Comparison of ENCODE assay signal across 13 cellular contexts in genomic region chr9:95587071-95587964, GRCh38.
DNase-seq lines count a peak whose midpoint lies in the region; ATAC-seq, FAIRE-seq and TF ChIP-seq lines count a peak whose summit lies in the region.
"Had no signal": no experiment of that assay in that cellular context is flagged by ENCODE, and none has a peak within 500 bp of the region (broad histone marks: within the 10 kb centered on the region; RNA-seq: fewer than 3 reads in every experiment).

No MANE protein-coding gene starts in this region.

- H2AFZ ChIP-seq in HepG2 (ENCODE audit: low read length) (no peak overlapping the region), OCI-LY3 (ENCODE audit: low read depth, low read length) (no peak overlapping the region), K562 (ENCODE audit: low read depth, low read length) (no peak overlapping the region)

- H3K4me2 ChIP-seq in HepG2 (ENCODE audit: low read depth, low read length) (no peak overlapping the region), OCI-LY3 (ENCODE audit: low read length) (no peak overlapping the region), K562 (ENCODE audit: insufficient read depth, low read length) (no peak overlapping the region)

- H3K36me3 ChIP-seq in HepG2 (replicated peaks in 1 of 2; ENCODE audit: control insufficient read depth in 1 of 2, insufficient read depth in 2 of 2, low read length in 2 of 2), result no peaks in the 10 kb centered on the region
- no peaks in the 10 kb centered on the region for H3K36me3 ChIP-seq in right lobe of liver
- H3K36me3 ChIP-seq in OCI-LY3 (replicated peaks; ENCODE audit: low read depth, low read length), result no peaks in the 10 kb centered on the region
- H3K36me3 ChIP-seq in K562 (ENCODE audit: control insufficient read depth, insufficient read depth, low read length), result no peaks in the 10 kb centered on the region

- peak; percentile 55; the same call in 2 of the 3 replicates for ATAC-seq in HepG2
- ATAC-seq in right lobe of liver, result no peak
- no peak for ATAC-seq in K562
- ATAC-seq in HG03196 (IDR thresholded peaks at IDR 0.05; ENCODE audit: unreplicated experiment), result no peak
- ATAC-seq in activated naive CD8-positive, alpha-beta T cell treated with anti-CD3 and anti-CD28 coated beads, Interleukin-2, amount 50 U/mL, for 24 hours, result no peak
- ATAC-seq: CD8-positive, alpha-beta T cell had no signal

- TF ChIP-seq POLR2A in HepG2 (IDR thresholded peaks at IDR 0.05; ENCODE audit: insufficient read depth in 1 of 2, low read depth in 2 of 2, low read length in 2 of 2), result no peak
- TF ChIP-seq POLR2A in right lobe of liver (IDR thresholded peaks at IDR 0.05), result no peak
- TF ChIP-seq POLR2A in K562 (conservative IDR thresholded peaks at IDR 0.05), result no peak

- no peak for TF ChIP-seq EP300 in HepG2 (IDR thresholded peaks at IDR 0.05; ENCODE audit: low read depth in 2 of 2, low read length in 2 of 2)
- no peak for TF ChIP-seq EP300 in HepG2 (CRISPR knock-in tag; IDR thresholded peaks at IDR 0.05; ENCODE audit: borderline replicate concordance)
- no peak for TF ChIP-seq EP300 in K562 (IDR thresholded peaks at IDR 0.05; ENCODE audit: low read length)

- H3K27me3 ChIP-seq in HepG2 (ENCODE audit: control insufficient read depth in 1 of 2, insufficient read depth in 2 of 2, low read length in 2 of 2) (peaks cover 1 to 12% of the 10 kb centered on the region in 2 experiments; a peak in 2 of 5 replicates), right lobe of liver (no peaks in the 10 kb centered on the region), OCI-LY3 (ENCODE audit: low read depth, low read length) (peaks cover 12% of the 10 kb centered on the region), K562 (ENCODE audit: control insufficient read depth in 2 of 2, insufficient read depth in 2 of 2, low read length in 2 of 2) (peaks cover 38 to 62% of the 10 kb centered on the region in 2 experiments)

- H3K27me3 Mint-ChIP-seq in activated naive CD8-positive, alpha-beta T cell treated with anti-CD3 and anti-CD28 coated beads, Interleukin-2, amount 50 U/mL, for 24 hours, result peaks cover 10% of the 10 kb centered on the region

- H3K27ac ChIP-seq in HepG2 (ENCODE audit: extremely low read length, insufficient read depth, low read length) (no peak overlapping the region), right lobe of liver (no peak overlapping the region), OCI-LY3 (ENCODE audit: low read length) (no peak overlapping the region), K562 (ENCODE audit: extremely low read depth, low read depth, low read length) (no peak overlapping the region)
- H3K27ac ChIP-seq: HL-60 had no signal

- no peaks in the 10 kb centered on the region for H3K79me2 ChIP-seq in HepG2 (ENCODE audit: insufficient read depth, low read length)
- H3K79me2 ChIP-seq in OCI-LY3 (ENCODE audit: low read length), result no peaks in the 10 kb centered on the region
- H3K79me2 ChIP-seq in K562 (ENCODE audit: control insufficient read depth, insufficient read depth, low read length), result no peaks in the 10 kb centered on the region

- H3K9me3 ChIP-seq in HepG2 (ENCODE audit: low read length), result no peaks in the 10 kb centered on the region
- H3K9me3 ChIP-seq in right lobe of liver, result no peaks in the 10 kb centered on the region
- H3K9me3 ChIP-seq in OCI-LY3 (ENCODE audit: insufficient read depth, low read length), result no peaks in the 10 kb centered on the region
- H3K9me3 ChIP-seq in K562 (replicated peaks; ENCODE audit: control insufficient read depth, insufficient read depth, low read depth, low read length), result no peaks in the 10 kb centered on the region

- POLR2A ChIA-PET in HepG2 (lab: Yijun Ruan, JAX) (no interaction called here), K562 (lab: Yijun Ruan, JAX) (no interaction called here)

- intact Hi-C loops in HepG2 (cut with micrococcal nuclease; ENCODE audit: unreplicated experiment), result no loop called here
- intact Hi-C loops in right lobe of liver (cut with DNase I), result no loop called here
- intact Hi-C loops in K562 (cut with micrococcal nuclease), result loop anchor here (10.0 kb wide), 1 partner anchor 153 kb away; no protein-coding TSS in a partner anchor

- H3K4me3 ChIP-seq in HepG2 (replicated peaks in 1 of 3; ENCODE audit: insufficient read depth in 1 of 3, low read depth in 2 of 3, low read length in 3 of 3), result no peak overlapping the region
- no peak overlapping the region for H3K4me3 ChIP-seq in right lobe of liver
- no peak overlapping the region for H3K4me3 ChIP-seq in OCI-LY3 (ENCODE audit: low read length)
- H3K4me3 ChIP-seq in K562, result no peak overlapping the region

- H3K9me3 Mint-ChIP-seq in activated naive CD8-positive, alpha-beta T cell treated with anti-CD3 and anti-CD28 coated beads, Interleukin-2, amount 50 U/mL, for 24 hours, result no peaks in the 10 kb centered on the region
- H3K9me3 Mint-ChIP-seq: CD8-positive, alpha-beta T cell had no signal

- TF ChIP-seq RAD21 in HepG2 (CRISPR knock-in tag; IDR thresholded peaks at IDR 0.05) (no peak), K562 (CRISPR knock-in tag; conservative IDR thresholded peaks at IDR 0.05 in 1 of 2, IDR thresholded peaks at IDR 0.05 in 1 of 2) (no peak)

- H3K36me3 Mint-ChIP-seq in activated naive CD8-positive, alpha-beta T cell treated with anti-CD3 and anti-CD28 coated beads, Interleukin-2, amount 50 U/mL, for 24 hours (ENCODE audit: low read depth), result no peaks in the 10 kb centered on the region
- H3K36me3 Mint-ChIP-seq: CD14-positive monocyte; CD8-positive, alpha-beta T cell had no signal

- H4K20me1 ChIP-seq in HepG2 (ENCODE audit: insufficient read depth, low read length) (no peaks in the 10 kb centered on the region), OCI-LY3 (ENCODE audit: insufficient read depth, low read length) (no peaks in the 10 kb centered on the region), K562 (replicated peaks; ENCODE audit: control insufficient read depth, insufficient read depth, low read length) (no peaks in the 10 kb centered on the region)

- H3K9ac ChIP-seq in HepG2 (ENCODE audit: insufficient read depth, low read depth, low read length) (no peak overlapping the region), OCI-LY3 (ENCODE audit: low read length) (no peak overlapping the region), K562 (ENCODE audit: insufficient read depth in 1 of 2, low read depth in 2 of 2, low read length in 2 of 2) (no peak overlapping the region)

- H3K4me3 Mint-ChIP-seq in activated naive CD8-positive, alpha-beta T cell treated with anti-CD3 and anti-CD28 coated beads, Interleukin-2, amount 50 U/mL, for 24 hours, result no peak overlapping the region
- H3K4me3 Mint-ChIP-seq: CD14-positive monocyte; CD8-positive, alpha-beta T cell had no signal

- TF ChIP-seq CTCF in HepG2 (CRISPR knock-in tag; IDR thresholded peaks at IDR 0.05), result peak; percentile 16; the same call in 1 of the 2 replicates
- TF ChIP-seq CTCF in right lobe of liver (IDR thresholded peaks at IDR 0.05), result no peak
- 0 out of 2 replicates have a peak, but pooled peaks have one; percentile 7 for TF ChIP-seq CTCF in OCI-LY3 (IDR thresholded peaks at IDR 0.05; ENCODE audit: low read depth, low read length)
- TF ChIP-seq CTCF in K562 (IDR thresholded peaks at IDR 0.05 in 2 of 3, conservative IDR thresholded peaks at IDR 0.05 in 1 of 3; ENCODE audit: insufficient read depth in 2 of 3, low read depth in 1 of 3, low read length in 3 of 3), result no peak

- no peak overlapping the region for H3K27ac Mint-ChIP-seq in activated naive CD8-positive, alpha-beta T cell treated with anti-CD3 and anti-CD28 coated beads, Interleukin-2, amount 50 U/mL, for 24 hours
- H3K27ac Mint-ChIP-seq: CD8-positive, alpha-beta T cell had no signal

- WGBS in HepG2 (ENCODE audit: low lambda C conversion rate), result 53% methylated on average over 9 of the region's 9 CpGs
- 81% methylated on average over 5 of the region's 9 CpGs for WGBS in right lobe of liver (ENCODE audit: insufficient coverage, low coverage, low lambda C conversion rate, missing lambda C conversion rate)
- 5% methylated on average over 9 of the region's 9 CpGs for WGBS in K562 (ENCODE audit: insufficient coverage, low coverage, missing lambda C conversion rate)

- H3K4me1 ChIP-seq in HepG2 (ENCODE audit: insufficient read depth, low read length), result peaks cover 14% of the 10 kb centered on the region
- peaks cover 0 to 18% (median 6%) of the 10 kb centered on the region in 4 donors for H3K4me1 ChIP-seq in right lobe of liver
- no peaks in the 10 kb centered on the region for H3K4me1 ChIP-seq in OCI-LY3 (ENCODE audit: low read length)
- H3K4me1 ChIP-seq in K562 (replicated peaks in 1 of 2; ENCODE audit: control insufficient read depth in 2 of 2, insufficient read depth in 2 of 2, low read length in 2 of 2), result no peaks in the 10 kb centered on the region

- H3K9me1 ChIP-seq in K562 (ENCODE audit: control insufficient read depth, insufficient read depth, low read length), result no peaks in the 10 kb centered on the region

- H3K4me1 Mint-ChIP-seq in activated naive CD8-positive, alpha-beta T cell treated with anti-CD3 and anti-CD28 coated beads, Interleukin-2, amount 50 U/mL, for 24 hours, result no peaks in the 10 kb centered on the region
- H3K4me1 Mint-ChIP-seq: CD14-positive monocyte had no signal

- DNase-seq in HepG2 (ENCODE audit: low spot score) (no peak), right lobe of liver (no peak), K562 (ENCODE audit: extremely low read depth in 1 of 4, low spot score in 3 of 4) (no peak)
- DNase-seq in stimulated activated CD4-positive, alpha-beta T cell treated with anti-CD3 and anti-CD28 coated beads, Interleukin-4, amount 100 ng/mL, for 24 hours, result no peak
- DNase-seq in activated naive CD8-positive, alpha-beta T cell treated with anti-CD3 and anti-CD28 coated beads, Interleukin-2, amount 50 U/mL, for 24 hours, result no peak
- DNase-seq: CD8-positive, alpha-beta T cell; COR-L47; HCEC 1CT; IMR-90 had no signal

- in situ Hi-C loops in HepG2 (cut with HindIII; ENCODE audit: extremely low pct_ligation_motif_present, low pct_unique_long_range_greater_than_20kb), result no loop called here
- in situ Hi-C loops in K562 (cut with MboI), result no loop called here

- FAIRE-seq in HepG2 (lab: Jason Lieb, UNC) (no peak), K562 (lab: Jason Lieb, UNC) (no peak)

- CTCF ChIA-PET in HepG2 (lab: Yijun Ruan, JAX; ENCODE audit: low intra/inter-chr PET ratio, low total read pairs), result no interaction called here
- CTCF ChIA-PET in K562 (lab: Yijun Ruan, JAX; ENCODE audit: low intra/inter-chr PET ratio), result no interaction called here

- no TSS peak for BruUV-seq in HepG2 (replicated peaks; lab: Mats Ljungman, UMichigan)
- BruUV-seq in K562 (replicated peaks; lab: Mats Ljungman, UMichigan), result no TSS peak

TF ChIP-seq in HepG2, 621 proteins besides CTCF, POLR2A, EP300 and RAD21:
- TF ChIP-seq STAG1 (CRISPR knock-in tag; IDR thresholded peaks at IDR 0.05) (peak; percentile 42), ZNF354B (CRISPR knock-in tag; IDR thresholded peaks at IDR 0.05) (no peak)
TF ChIP-seq in HepG2: peak in this region for 1.

TF ChIP-seq in K562, 482 proteins besides CTCF, POLR2A, EP300 and RAD21 (continues in another document):
- TF ChIP-seq BCOR (IDR thresholded peaks at IDR 0.05), result peak; percentile 10; the same call in 1 of the 2 replicates
- TF ChIP-seq RBM25 (IDR thresholded peaks at IDR 0.05; ENCODE audit: low read depth, low read length, severe bottlenecking), result peak; percentile 70
- TF ChIP-seq ZFP36 (IDR thresholded peaks at IDR 0.05; ENCODE audit: low read depth, low read length, partially characterized antibody), result peak; percentile 72

Comparison
In these comparisons a context has a peak if more than half of its experiments do, and no peak if none do; other contexts are left out.
1. CTCF ChIP-seq: peak in HepG2 (single experiment) and OCI-LY3 (single experiment); none in right lobe of liver (0 of 4) and K562 (0 of 3).
2. Of the 241 proteins assayed by ChIP-seq in both HepG2 and K562: peak only in HepG2: CTCF and STAG1; only in K562: ZFP36; in both: none; in neither: 238.